In genomic region chr1:152752225-152752624, GRCh38 we compare ENCODE assay signal across 13 cellular contexts. TPM values are rescaled to one million over a fixed set of nuclear protein-coding genes. Genes with fewer than 3 reads are reported as not detected.
A peak's percentile ranks its signal among the peaks of the same experiment; 100 is the strongest.
DNase-seq lines count a peak whose midpoint lies in the region; ATAC-seq and TF ChIP-seq lines count a peak whose summit lies in the region.
"Had no signal": no experiment of that assay in that cellular context is flagged by ENCODE, and none has a peak within 500 bp of the region (broad histone marks: within the 10 kb centered on the region; RNA-seq: fewer than 3 reads in every experiment).

No MANE protein-coding gene starts in this region.

- TF ChIP-seq EP300 in sigmoid colon (IDR thresholded peaks at IDR 0.05), result no peak

- TF ChIP-seq POLR2A in sigmoid colon (IDR thresholded peaks at IDR 0.05), result no peak

- H3K36me3 ChIP-seq in left lung (no peaks in the 10 kb centered on the region), sigmoid colon (no peaks in the 10 kb centered on the region)
- H3K36me3 ChIP-seq: Peyer's patch, suprapubic skin had no signal

- peaks cover 0 to 34% of the 10 kb centered on the region in 2 donors for H3K27me3 ChIP-seq in left lung
- H3K27me3 ChIP-seq in sigmoid colon, result no peaks in the 10 kb centered on the region
- H3K27me3 ChIP-seq: Peyer's patch, suprapubic skin had no signal

- H3K4me3 ChIP-seq in left lung (no peak overlapping the region), sigmoid colon (no peak overlapping the region)
- H3K4me3 ChIP-seq: Peyer's patch, suprapubic skin had no signal

- H3K4me1 ChIP-seq in left lung (no peaks in the 10 kb centered on the region), sigmoid colon (no peaks in the 10 kb centered on the region)
- H3K4me1 ChIP-seq: Peyer's patch had no signal

- H3K27ac ChIP-seq in left lung (no peak overlapping the region), sigmoid colon (no peak overlapping the region)
- H3K27ac ChIP-seq: Peyer's patch, suprapubic skin had no signal

- DNase-seq in Caki2 (ENCODE audit: low read depth) (peak; percentile 8), HS-27A (ENCODE audit: low read depth) (peak; percentile 84), astrocyte of the hippocampus (ENCODE audit: low read depth, low spot score) (peak; percentile 9), left lung (no peak), sigmoid colon (no peak), NCI-H748 (lab: John Stamatoyannopoulos, UW; ENCODE audit: unreplicated experiment) (no peak), GM13976 (ENCODE audit: low spot score) (no peak)
- DNase-seq: left cardiac atrium, NCI-H1092 treated with DMSO at 0.1 percent for 48 hours, Peyer's patch, small intestine had no signal

- H3K9me3 ChIP-seq in left lung, result no peaks in the 10 kb centered on the region
- no peaks in the 10 kb centered on the region for H3K9me3 ChIP-seq in sigmoid colon
- H3K9me3 ChIP-seq: Peyer's patch, suprapubic skin had no signal

- intact Hi-C loops in left lung (cut with DNase I) (no loop called here), sigmoid colon (cut with DNase I) (no loop called here)

- WGBS in sigmoid colon, 2 donors, result 6 to 33% methylated on average over 1 of the region's 1 CpG

- in situ Hi-C loops in Caki2 (cut with HindIII; ENCODE audit: low pct_unique_long_range_greater_than_20kb, low sequenced_read_pairs) (no loop called here), GM13976 (cut with MboI; ENCODE audit: low sequenced_read_pairs, unreplicated experiment) (no loop called here)

- ATAC-seq in left lung (peak; percentile 50), GM18517 (IDR thresholded peaks at IDR 0.05; ENCODE audit: unreplicated experiment) (no peak)
- ATAC-seq: left cardiac atrium had no signal

- no peak for TF ChIP-seq CTCF in left lung (IDR thresholded peaks at IDR 0.05)
- no peak for TF ChIP-seq CTCF in sigmoid colon (IDR thresholded peaks at IDR 0.05)
- no peak for TF ChIP-seq CTCF in GM13976 (IDR thresholded peaks at IDR 0.05; ENCODE audit: borderline replicate concordance, control extremely low read depth, extremely low read depth, insufficient read depth, missing control alignments)

RNA-seq across cellular contexts. Expression of gene KPRP, which starts 5.6 kb away (rescaled TPM):
- total RNA-seq in Caki2 (2014; rRNA removed; shearing (Covaris generic); ENCODE audit: low replicate concordance), result not detected in 2 replicates
- total RNA-seq in left lung (not detected), sigmoid colon (not detected)
- polyA plus RNA-seq in sigmoid colon, result not detected
- total RNA-seq: left cardiac atrium, Peyer's patch had no signal
- polyA plus RNA-seq: small intestine had no signal

RNA-seq across cellular contexts. Expression of gene LCE1F, which starts 22.7 kb away (rescaled TPM):
- total RNA-seq in Caki2 (2014; rRNA removed; shearing (Covaris generic); ENCODE audit: low replicate concordance), result not detected in 2 replicates
- total RNA-seq in left lung (not detected), sigmoid colon (not detected)
- not detected for polyA plus RNA-seq in sigmoid colon
- total RNA-seq: left cardiac atrium, Peyer's patch had no signal
- polyA plus RNA-seq: small intestine had no signal

RNA-seq across cellular contexts. Expression of gene LCE1E, which starts 33.8 kb away (rescaled TPM):
- not detected in 2 replicates for total RNA-seq in Caki2 (2014; rRNA removed; shearing (Covaris generic); ENCODE audit: low replicate concordance)
- total RNA-seq in left lung, result not detected
- total RNA-seq in sigmoid colon, result not detected
- polyA plus RNA-seq in sigmoid colon, result not detected
- total RNA-seq: left cardiac atrium, Peyer's patch had no signal
- polyA plus RNA-seq: small intestine had no signal

RNA-seq across cellular contexts. Expression of gene LCE4A, which starts 44.3 kb away (rescaled TPM):
- not detected in 2 replicates for total RNA-seq in Caki2 (2014; rRNA removed; shearing (Covaris generic); ENCODE audit: low replicate concordance)
- total RNA-seq in left lung, result not detected
- not detected for total RNA-seq in sigmoid colon
- not detected for polyA plus RNA-seq in sigmoid colon
- total RNA-seq: left cardiac atrium, Peyer's patch had no signal
- polyA plus RNA-seq: small intestine had no signal

RNA-seq across cellular contexts. Expression of gene LCE1D, which starts 44.3 kb away (rescaled TPM):
- not detected in 2 replicates for total RNA-seq in Caki2 (2014; rRNA removed; shearing (Covaris generic); ENCODE audit: low replicate concordance)
- total RNA-seq in left lung (not detected), sigmoid colon (not detected)
- not detected for polyA plus RNA-seq in sigmoid colon
- total RNA-seq: left cardiac atrium, Peyer's patch had no signal
- polyA plus RNA-seq: small intestine had no signal

Comparison
In these comparisons a context has a peak if more than half of its experiments do, and no peak if none do; other contexts are left out.
1. DNase-seq: peak in Caki2 (single experiment), HS-27A (single experiment) and astrocyte of the hippocampus (single experiment); none in left lung (0 of 2), sigmoid colon (single experiment), NCI-H748 (single experiment) and GM13976 (single experiment).